ENCODE assay signal across 8 cellular contexts in the genomic region with DNA sequence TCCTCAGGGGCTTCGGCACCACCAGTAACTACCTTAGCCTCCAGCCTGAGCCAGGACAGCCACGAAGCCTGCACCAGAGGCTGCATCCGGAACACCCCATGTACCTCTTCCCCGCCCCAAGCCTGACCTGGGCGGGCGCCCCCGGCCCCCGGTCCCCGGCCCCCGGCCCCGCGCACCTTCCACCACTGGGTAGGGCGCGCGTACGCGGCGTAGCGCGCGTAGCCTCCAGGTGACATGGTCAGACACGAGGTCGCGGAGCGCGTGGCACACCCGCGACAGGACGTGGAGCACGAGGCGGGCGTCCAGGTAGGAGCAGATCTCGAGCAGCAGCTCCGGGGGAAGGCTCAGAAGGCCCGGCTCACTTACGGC. TPM values are rescaled to one million over a fixed set of nuclear protein-coding genes. Genes with fewer than 3 reads are reported as not detected.
DNase-seq lines count a peak whose midpoint lies in the region; ATAC-seq and TF ChIP-seq lines count a peak whose summit lies in the region.

No MANE protein-coding gene starts in this region.

- ATAC-seq in GM18498 (IDR thresholded peaks at IDR 0.05; ENCODE audit: unreplicated experiment) (peak; percentile 26), HG02759 (IDR thresholded peaks at IDR 0.05; ENCODE audit: unreplicated experiment) (peak; percentile 7), WTC11 (peak; percentile 10), HG03460 (IDR thresholded peaks at IDR 0.05; ENCODE audit: unreplicated experiment) (no peak)

- peaks cover 3% of the 10 kb centered on the region for H3K4me1 Mint-ChIP-seq in WTC11

- H3K9me3 ChIP-seq in left ventricle myocardium inferior (replicated peaks) = no peaks in the 10 kb centered on the region
- no peaks in the 10 kb centered on the region for H3K9me3 ChIP-seq in skeletal muscle satellite cell (replicated peaks; ENCODE audit: low read length)

- H3K27ac Mint-ChIP-seq in WTC11 = no peak overlapping the region

- H3K36me3 ChIP-seq in left ventricle myocardium inferior = peaks cover 23% of the 10 kb centered on the region
- peaks cover 27% of the 10 kb centered on the region for H3K36me3 ChIP-seq in skeletal muscle satellite cell (ENCODE audit: insufficient read depth, low read length)

- POLR2A ChIA-PET in WTC11 (lab: Charles Lee) = interaction anchor here (0.8 to 2.1 kb wide), 4 partner anchors 15 to 62 kb away, joined by 3 to 13 read pairs (median 4); a partner anchor contains a TSS

- DNase-seq in WTC11 (ENCODE audit: low spot score) (no peak), left ventricle myocardium inferior (no peak), hypothalamus (lab: John Stamatoyannopoulos, UW) (no peak), cortex of kidney (lab: John Stamatoyannopoulos, UW) (no peak)

- peak overlapping the region; percentile 92 for H3K27ac ChIP-seq in left ventricle myocardium inferior (replicated peaks)

- intact Hi-C loops in left ventricle myocardium inferior (cut with micrococcal nuclease) = no loop called here

- H3K4me2 ChIP-seq in skeletal muscle satellite cell (ENCODE audit: low read length) = peak overlapping the region; percentile 90

- peak overlapping the region; percentile 77 for H3K4me3 ChIP-seq in left ventricle myocardium inferior
- peak overlapping the region; percentile 86 for H3K4me3 ChIP-seq in skeletal muscle satellite cell (ENCODE audit: low read length)

- peak overlapping the region; percentile 82 for H3K9ac ChIP-seq in skeletal muscle satellite cell (ENCODE audit: low read depth, low read length)

- H3K36me3 Mint-ChIP-seq in WTC11 = peaks cover 12% of the 10 kb centered on the region

- H3K27me3 ChIP-seq in left ventricle myocardium inferior (ENCODE audit: low read depth) = no peaks in the 10 kb centered on the region
- no peaks in the 10 kb centered on the region for H3K27me3 ChIP-seq in skeletal muscle satellite cell (ENCODE audit: control insufficient read depth, insufficient read depth, low read length)

- no peaks in the 10 kb centered on the region for H3K9me3 Mint-ChIP-seq in WTC11

- H3K27me3 Mint-ChIP-seq in WTC11 (ENCODE audit: low read depth) = no peaks in the 10 kb centered on the region

- peaks cover 23% of the 10 kb centered on the region for H3K4me1 ChIP-seq in left ventricle myocardium inferior
- H3K4me1 ChIP-seq in skeletal muscle satellite cell (ENCODE audit: control insufficient read depth, insufficient read depth, low read length) = peaks cover 14% of the 10 kb centered on the region

- CTCF ChIA-PET in WTC11 (lab: Charles Lee) = interaction anchor here (0.8 to 1.9 kb wide), 4 partner anchors 62 to 79 kb away, joined by 3 to 10 read pairs (median 6); no protein-coding TSS in a partner anchor

- no peak for TF ChIP-seq CTCF in WTC11 (IDR thresholded peaks at IDR 0.05)
- no peak for TF ChIP-seq CTCF in left ventricle myocardium inferior (IDR thresholded peaks at IDR 0.05; ENCODE audit: borderline replicate concordance)

- H3K4me3 Mint-ChIP-seq in WTC11 = peak overlapping the region; percentile 90

TF ChIP-seq in WTC11, 78 proteins besides CTCF, POLR2A, EP300 and RAD21:
- no peak for TF ChIP-seq FOXK1 (CRISPR knock-in tag; IDR thresholded peaks at IDR 0.05)
- TF ChIP-seq, protein P1, sequence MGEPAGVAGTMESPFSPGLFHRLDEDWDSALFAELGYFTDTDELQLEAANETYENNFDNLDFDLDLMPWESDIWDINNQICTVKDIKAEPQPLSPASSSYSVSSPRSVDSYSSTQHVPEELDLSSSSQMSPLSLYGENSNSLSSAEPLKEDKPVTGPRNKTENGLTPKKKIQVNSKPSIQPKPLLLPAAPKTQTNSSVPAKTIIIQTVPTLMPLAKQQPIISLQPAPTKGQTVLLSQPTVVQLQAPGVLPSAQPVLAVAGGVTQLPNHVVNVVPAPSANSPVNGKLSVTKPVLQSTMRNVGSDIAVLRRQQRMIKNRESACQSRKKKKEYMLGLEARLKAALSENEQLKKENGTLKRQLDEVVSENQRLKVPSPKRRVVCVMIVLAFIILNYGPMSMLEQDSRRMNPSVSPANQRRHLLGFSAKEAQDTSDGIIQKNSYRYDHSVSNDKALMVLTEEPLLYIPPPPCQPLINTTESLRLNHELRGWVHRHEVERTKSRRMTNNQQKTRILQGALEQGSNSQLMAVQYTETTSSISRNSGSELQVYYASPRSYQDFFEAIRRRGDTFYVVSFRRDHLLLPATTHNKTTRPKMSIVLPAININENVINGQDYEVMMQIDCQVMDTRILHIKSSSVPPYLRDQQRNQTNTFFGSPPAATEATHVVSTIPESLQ (CRISPR knock-in tag; IDR thresholded peaks at IDR 0.05) = 0 out of 2 replicates have a peak, but pooled peaks have one; percentile 29
- no peak for TF ChIP-seq ZNF263 (CRISPR knock-in tag; IDR thresholded peaks at IDR 0.05; ENCODE audit: low read depth)
- TF ChIP-seq TCF7 (CRISPR knock-in tag; IDR thresholded peaks at IDR 0.05; ENCODE audit: low read depth) = 0 out of 2 replicates have a peak, but pooled peaks have one; percentile 62

RNA-seq across cellular contexts. Expression of a gene that starts 0.5 kb away (rescaled TPM):
- total RNA-seq in WTC11 (2021) (13.7 to 16.0 TPM (median 15.2 TPM) in 3 replicates), left ventricle myocardium inferior (1.8 TPM)
- total RNA-seq in skeletal muscle satellite cell (2012; rRNA removed) = 16.4 and 17.2 TPM in 2 replicates

RNA-seq across cellular contexts. Expression of a gene that starts 8.2 kb away (rescaled TPM):
- total RNA-seq in WTC11 (2021) = not detected in 3 replicates
- not detected for total RNA-seq in left ventricle myocardium inferior
- total RNA-seq in skeletal muscle satellite cell (2012; rRNA removed) = not detected in 2 replicates

RNA-seq across cellular contexts. Expression of a gene that starts 14.3 kb away (rescaled TPM):
- total RNA-seq in WTC11 (2021) (93.3 to 115 TPM (median 104 TPM) in 3 replicates), left ventricle myocardium inferior (50.8 TPM)
- 52.0 and 54.5 TPM in 2 replicates for total RNA-seq in skeletal muscle satellite cell (2012; rRNA removed)

RNA-seq across cellular contexts. Expression of a gene that starts 27.8 kb away (rescaled TPM):
- 90.9 to 105 TPM (median 94.4 TPM) in 3 replicates for total RNA-seq in WTC11 (2021)
- 33.1 TPM for total RNA-seq in left ventricle myocardium inferior
- total RNA-seq in skeletal muscle satellite cell (2012; rRNA removed) = 39.0 and 41.9 TPM in 2 replicates

RNA-seq across cellular contexts. Expression of a gene that starts 29.4 kb away (rescaled TPM):
- total RNA-seq in WTC11 (2021) = 21.8 to 26.3 TPM (median 23.7 TPM) in 3 replicates
- 8.4 TPM for total RNA-seq in left ventricle myocardium inferior
- total RNA-seq in skeletal muscle satellite cell (2012; rRNA removed) = 6.6 and 7.4 TPM in 2 replicates
